In the genomic region with DNA sequence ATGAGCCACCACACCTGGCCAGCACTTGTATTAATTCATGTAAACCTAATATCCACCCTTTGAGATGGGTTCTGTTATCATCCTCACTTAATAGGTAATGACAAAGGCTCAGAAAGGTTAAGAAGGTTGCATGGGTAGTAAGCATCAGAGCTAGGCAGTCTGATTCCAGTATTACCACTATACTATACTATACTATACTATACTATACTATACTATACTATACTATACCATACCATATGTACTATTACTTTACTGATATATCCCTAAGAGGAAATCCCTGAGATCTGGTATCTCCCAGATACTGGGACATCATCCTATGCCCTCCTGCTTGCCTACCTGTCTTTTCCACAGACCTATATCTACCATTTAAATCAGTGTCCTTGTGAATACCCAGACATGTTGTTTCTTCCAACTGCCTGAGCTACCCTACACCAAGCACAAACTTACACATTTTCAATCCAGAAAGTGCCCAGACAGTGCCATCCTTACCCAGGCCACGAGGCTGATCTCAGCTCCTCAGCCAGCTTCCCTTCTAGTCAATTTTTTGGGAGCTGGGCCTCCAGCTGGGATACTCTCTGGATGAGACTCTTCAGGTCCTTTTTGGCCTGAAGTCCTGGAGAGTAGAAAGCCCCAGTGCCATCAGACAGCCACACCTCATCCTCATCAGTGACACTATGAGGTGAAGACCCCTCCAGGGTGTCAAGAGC, we compare ENCODE assay signal across 1 cellular context. TPM values are rescaled to one million over a fixed set of nuclear protein-coding genes. Genes with fewer than 3 reads are reported as not detected.
"Had no signal": no experiment of that assay in that cellular context is flagged by ENCODE, and none has a peak within 500 bp of the region (broad histone marks: within the 10 kb centered on the region; RNA-seq: fewer than 3 reads in every experiment).

No MANE protein-coding gene starts in this region.

RNA-seq across cellular contexts. Expression of gene RNU1-1, which starts 36.3 kb away (rescaled TPM):
- total RNA-seq: G401 had no signal
